Comparison of ENCODE assay signal across 10 cellular contexts in the genomic region with DNA sequence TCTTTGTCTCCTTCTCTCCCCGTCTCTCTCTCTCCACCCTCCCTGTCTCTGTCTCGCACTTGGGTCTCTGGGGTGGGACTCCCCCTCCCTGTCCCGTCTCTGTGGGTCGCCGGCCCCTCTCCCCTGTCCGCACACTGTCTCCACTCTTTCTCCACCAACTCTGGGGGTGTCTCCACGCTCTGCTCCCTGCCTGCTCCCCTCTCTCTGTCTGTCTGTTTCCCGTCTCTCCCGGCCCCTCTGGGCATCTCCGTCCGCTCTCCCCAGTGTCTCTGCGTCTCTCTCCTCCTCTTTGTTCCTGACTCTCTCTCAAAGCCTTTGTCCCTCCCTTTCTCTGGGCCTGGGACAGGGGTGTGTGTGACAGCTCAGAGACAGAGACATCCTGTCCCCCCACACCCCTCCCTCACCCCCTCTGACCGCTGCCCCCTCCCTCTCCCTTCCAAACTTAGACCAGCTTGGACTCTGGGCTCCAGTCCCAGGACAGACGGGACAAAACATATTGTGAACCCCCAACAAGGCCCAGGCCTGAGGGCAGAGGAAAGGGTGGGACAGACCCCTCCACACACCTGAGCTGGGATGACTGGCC. TPM values are rescaled to one million over a fixed set of nuclear protein-coding genes. Genes with fewer than 3 reads are reported as not detected.
DNase-seq lines count a peak whose midpoint lies in the region; TF ChIP-seq lines count a peak whose summit lies in the region.
"Had no signal": no experiment of that assay in that cellular context is flagged by ENCODE, and none has a peak within 500 bp of the region (broad histone marks: within the 10 kb centered on the region; RNA-seq: fewer than 3 reads in every experiment).

No MANE protein-coding gene starts in this region.

- no peak overlapping the region for H3K4me3 ChIP-seq in cardiac muscle cell
- no peak overlapping the region for H3K4me3 ChIP-seq in urinary bladder (ENCODE audit: low read depth, low read length)
- H3K4me3 ChIP-seq: hepatocyte, smooth muscle cell had no signal

- DNase-seq in cardiac muscle cell (ENCODE audit: low read depth in 1 of 2, low spot score in 1 of 2): no peak
- no peak for DNase-seq in OCI-M1 (lab: John Stamatoyannopoulos, UW)
- DNase-seq: activated naive CD4-positive, alpha-beta T cell treated with anti-CD3 and anti-CD28 coated beads for 36 hours; NCI-H146; NK-92 treated with Interleukin-12 subunit alpha and Interleukin-12 subunit beta, amount 100 ng/mL, for 24 hours; T-cell had no signal

- TF ChIP-seq CTCF in cardiac muscle cell (IDR thresholded peaks at IDR 0.05; ENCODE audit: low read depth, low read length): no peak

- WGBS in urinary bladder: 41% methylated on average over 14 of the region's 14 CpGs

- H3K9me3 ChIP-seq in cardiac muscle cell (ENCODE audit: low read depth): no peaks in the 10 kb centered on the region

- H3K27me3 ChIP-seq in cardiac muscle cell: no peaks in the 10 kb centered on the region
- H3K27me3 ChIP-seq: hepatocyte had no signal

- H3K4me1 ChIP-seq in cardiac muscle cell (ENCODE audit: low read depth) (peaks cover 17% of the 10 kb centered on the region), urinary bladder (ENCODE audit: insufficient read depth) (peaks cover 2% of the 10 kb centered on the region)

- H3K36me3 ChIP-seq in cardiac muscle cell (no peaks in the 10 kb centered on the region), urinary bladder (ENCODE audit: insufficient read depth) (no peaks in the 10 kb centered on the region)

- peak overlapping the region; percentile 43 for H3K27ac ChIP-seq in cardiac muscle cell
- H3K27ac ChIP-seq in urinary bladder (ENCODE audit: low read depth): peak overlapping the region; percentile 64
- H3K27ac ChIP-seq: hepatocyte had no signal

RNA-seq across cellular contexts. Expression of gene SBK3, which starts 0.7 kb away (rescaled TPM):
- total RNA-seq in cardiac muscle cell (0.71 and 0.88 TPM in 2 replicates), urinary bladder (not detected)
- polyA plus RNA-seq in cardiac muscle cell (not detected in 2 replicates), urinary bladder (0.72 TPM)
- total RNA-seq: activated naive CD4-positive, alpha-beta T cell treated with anti-CD3 and anti-CD28 coated beads for 36 hours; HT1080; smooth muscle cell; T-cell had no signal
- polyA plus RNA-seq: hepatocyte, smooth muscle cell had no signal

RNA-seq across cellular contexts. Expression of gene SBK2, which starts 9.1 kb away (rescaled TPM):
- total RNA-seq in cardiac muscle cell: 2.4 and 5.3 TPM in 2 replicates
- polyA plus RNA-seq in cardiac muscle cell: 6.8 and 7.1 TPM in 2 replicates
- total RNA-seq in urinary bladder: not detected
- not detected for polyA plus RNA-seq in urinary bladder
- total RNA-seq: activated naive CD4-positive, alpha-beta T cell treated with anti-CD3 and anti-CD28 coated beads for 36 hours; HT1080; smooth muscle cell; T-cell had no signal
- polyA plus RNA-seq: smooth muscle cell had no signal

RNA-seq across cellular contexts. Expression of gene ZNF579, which starts 34.6 kb away (rescaled TPM):
- 10.3 and 13.4 TPM in 2 replicates for total RNA-seq in cardiac muscle cell
- polyA plus RNA-seq in cardiac muscle cell: 14.9 and 17.7 TPM in 2 replicates
- 1.6 TPM for total RNA-seq in urinary bladder
- 10.8 TPM for polyA plus RNA-seq in urinary bladder

RNA-seq across cellular contexts. Expression of gene FIZ1, which starts 53.3 kb away (rescaled TPM):
- total RNA-seq in cardiac muscle cell (12.8 and 13.6 TPM in 2 replicates), urinary bladder (2.3 TPM)
- polyA plus RNA-seq in cardiac muscle cell (18.7 and 25.3 TPM in 2 replicates), urinary bladder (11.1 TPM)

RNA-seq across cellular contexts. Expression of gene ZNF524, which starts 54.1 kb away (rescaled TPM):
- 26.5 and 29.1 TPM in 2 replicates for total RNA-seq in cardiac muscle cell
- polyA plus RNA-seq in cardiac muscle cell: 15.9 and 17.3 TPM in 2 replicates
- total RNA-seq in urinary bladder: 5.7 TPM
- polyA plus RNA-seq in urinary bladder: 30.9 TPM
